In genomic region chr1:207017615-207018559, GRCh38 we compare ENCODE assay signal across 1 cellular context.
TF ChIP-seq lines count a peak whose summit lies in the region.

No MANE protein-coding gene starts in this region.

TF ChIP-seq in K562, 482 proteins besides CTCF, POLR2A, EP300 and RAD21 (continued from another document and continues in another):
- no peak for TF ChIP-seq USF2 (CRISPR knock-in tag; IDR thresholded peaks at IDR 0.05)
- TF ChIP-seq IRF9 (tag; IDR thresholded peaks at IDR 0.05) = 0 out of 2 replicates have a peak, but pooled peaks have one; percentile 21
- TF ChIP-seq ATF7 (IDR thresholded peaks at IDR 0.05) = peak; percentile 75
- no peak for TF ChIP-seq MCM3 (IDR thresholded peaks at IDR 0.05)
- no peak for TF ChIP-seq POLR3G (IDR thresholded peaks at IDR 0.05; ENCODE audit: extremely low read depth, insufficient read length, insufficient replicate concordance)
- no peak for TF ChIP-seq NCOA6 (IDR thresholded peaks at IDR 0.05)
- no peak for TF ChIP-seq GABPB2 (CRISPR knock-in tag; conservative IDR thresholded peaks at IDR 0.05)
- TF ChIP-seq ZBTB9 (CRISPR knock-in tag; IDR thresholded peaks at IDR 0.05) = 0 out of 2 replicates have a peak, but pooled peaks have one; percentile 23
- TF ChIP-seq CBFB (CRISPR knock-in tag; IDR thresholded peaks at IDR 0.05) = no peak
- peak; percentile 84 for TF ChIP-seq CREB1 (IDR thresholded peaks at IDR 0.05)
- peak; percentile 44; the same call in 1 of the 2 replicates for TF ChIP-seq CREB1 (CRISPR knock-in tag; IDR thresholded peaks at IDR 0.05)
- no peak for TF ChIP-seq DDX20 (tag; IDR thresholded peaks at IDR 0.05; ENCODE audit: low read depth)
- TF ChIP-seq TFE3 (CRISPR knock-in tag; IDR thresholded peaks at IDR 0.05) = no peak
- TF ChIP-seq WHSC1 (IDR thresholded peaks at IDR 0.05; ENCODE audit: low read length) = no peak
- no peak for TF ChIP-seq RERE (CRISPR knock-in tag; IDR thresholded peaks at IDR 0.05; ENCODE audit: borderline replicate concordance)
- TF ChIP-seq NR2C2 (CRISPR knock-in tag; IDR thresholded peaks at IDR 0.05) = no peak
- TF ChIP-seq NR2C2 (tag; IDR thresholded peaks at IDR 0.05) = no peak
- TF ChIP-seq SRSF1 (IDR thresholded peaks at IDR 0.05; ENCODE audit: low read depth, low read length) = no peak
- TF ChIP-seq HDAC8 (tag; IDR thresholded peaks at IDR 0.05) = no peak
- TF ChIP-seq POLR2B (IDR thresholded peaks at IDR 0.05; ENCODE audit: low read depth, partially characterized antibody) = no peak
- TF ChIP-seq ZHX1 (conservative IDR thresholded peaks at IDR 0.05; ENCODE audit: low read length) = no peak
- TF ChIP-seq ZNF41 (CRISPR knock-in tag; conservative IDR thresholded peaks at IDR 0.05) = no peak
- TF ChIP-seq NCOR1 (IDR thresholded peaks at IDR 0.05) = peak; percentile 97
- TF ChIP-seq ELF1 (tag; IDR thresholded peaks at IDR 0.05) = no peak
- no peak for TF ChIP-seq ZNF280B (CRISPR knock-in tag; IDR thresholded peaks at IDR 0.05)
- no peak for TF ChIP-seq SMAD3 (CRISPR knock-in tag; conservative IDR thresholded peaks at IDR 0.05)
- TF ChIP-seq ATF3 (IDR thresholded peaks at IDR 0.05) = peak; percentile 83
- peak; percentile 59; the same call in 1 of the 2 replicates for TF ChIP-seq ATF3 (CRISPR knock-in tag; conservative IDR thresholded peaks at IDR 0.05)
- TF ChIP-seq E2F5 (CRISPR knock-in tag; IDR thresholded peaks at IDR 0.05) = no peak
- no peak for TF ChIP-seq ZFP36 (IDR thresholded peaks at IDR 0.05; ENCODE audit: low read depth, low read length, partially characterized antibody)
- no peak for TF ChIP-seq ZNF707 (CRISPR knock-in tag; conservative IDR thresholded peaks at IDR 0.05)
- TF ChIP-seq TFAP4 (CRISPR knock-in tag; IDR thresholded peaks at IDR 0.05; ENCODE audit: borderline replicate concordance) = peak; percentile 13; the same call in 1 of the 2 replicates
- TF ChIP-seq HDAC6 (IDR thresholded peaks at IDR 0.05; ENCODE audit: low read depth, low read length) = no peak
- TF ChIP-seq ZNF586 (CRISPR knock-in tag; conservative IDR thresholded peaks at IDR 0.05) = no peak
- no peak for TF ChIP-seq ZNF77 (CRISPR knock-in tag; IDR thresholded peaks at IDR 0.05)
- peak; percentile 54 to 66 for TF ChIP-seq NCOA2 (IDR thresholded peaks at IDR 0.05; ENCODE audit: partially characterized antibody in 2 of 2)
- TF ChIP-seq HMG20B (CRISPR knock-in tag; IDR thresholded peaks at IDR 0.05) = no peak
- no peak for TF ChIP-seq SIRT6 (IDR thresholded peaks at IDR 0.05; ENCODE audit: low read depth, low read length)
- TF ChIP-seq FOXO4 (CRISPR knock-in tag; IDR thresholded peaks at IDR 0.05) = no peak
- TF ChIP-seq E2F6 (IDR thresholded peaks at IDR 0.05; ENCODE audit: borderline replicate concordance in 1 of 2, extremely low read depth in 1 of 2, insufficient read depth in 1 of 2, insufficient read length in 1 of 2, low read depth in 1 of 2, low read length in 1 of 2, poor library complexity in 1 of 2, severe bottlenecking in 1 of 2) = no peak
- no peak for TF ChIP-seq TAF1 (IDR thresholded peaks at IDR 0.05; ENCODE audit: control insufficient read depth, extremely low read depth, insufficient read depth, low read length, severe bottlenecking)
- TF ChIP-seq POU5F1 (IDR thresholded peaks at IDR 0.05; ENCODE audit: borderline replicate concordance, low read depth, low read length, partially characterized antibody) = no peak
- TF ChIP-seq EHMT2 (IDR thresholded peaks at IDR 0.05) = no peak
- peak; percentile 66; the same call in 1 of the 2 replicates for TF ChIP-seq MTA1 (IDR thresholded peaks at IDR 0.05; ENCODE audit: borderline replicate concordance)
- TF ChIP-seq ZBTB7A (IDR thresholded peaks at IDR 0.05; ENCODE audit: borderline replicate concordance, control insufficient read depth, low read depth, low read length) = no peak
